Comparison of ENCODE assay signal across 8 cellular contexts in genomic region chr19:1862068-1862423, GRCh38. TPM values are rescaled to one million over a fixed set of nuclear protein-coding genes. Genes with fewer than 3 reads are reported as not detected.
A peak's percentile ranks its signal among the peaks of the same experiment; 100 is the strongest.
DNase-seq lines count a peak whose midpoint lies in the region; ATAC-seq and TF ChIP-seq lines count a peak whose summit lies in the region.

No MANE protein-coding gene starts in this region.

- TF ChIP-seq EP300 in Ishikawa (IDR thresholded peaks at IDR 0.05; ENCODE audit: borderline replicate concordance) = no peak

- POLR2A ChIA-PET in naive thymus-derived CD8-positive, alpha-beta T cell (lab: Charles Lee) = interaction anchor here (1.4 to 1.6 kb wide), 4 partner anchors 10 to 79 kb away, joined by 3 to 6 read pairs (median 3); partner anchors contain the start of gene CSNK1G2

- DNase-seq in AG10803 (ENCODE audit: low read depth) (no peak), chondrocyte (ENCODE audit: low spot score) (no peak), NCI-H146 treated with DMSO at 0.1 percent for 48 hours (lab: John Stamatoyannopoulos, UW; ENCODE audit: unreplicated experiment) (no peak), OCI-M2 (lab: John Stamatoyannopoulos, UW; ENCODE audit: unreplicated experiment) (no peak), iPS-NIHi11 (ENCODE audit: low spot score) (no peak)
- DNase-seq in naive thymus-derived CD8-positive, alpha-beta T cell = peak in 3 of 10 donors; percentile 11 to 63 (median 44)

- TF ChIP-seq CTCF in AG10803 (conservative IDR thresholded peaks at IDR 0.05; ENCODE audit: low read length) (no peak), chondrocyte (IDR thresholded peaks at IDR 0.05) (no peak)

- peak overlapping the region; percentile 80 for H3K4me3 ChIP-seq in AG10803 (ENCODE audit: low read length)

- H3K36me3 Mint-ChIP-seq in chondrocyte (ENCODE audit: low read depth) = no peaks in the 10 kb centered on the region
- H3K36me3 Mint-ChIP-seq in naive thymus-derived CD8-positive, alpha-beta T cell = no peaks in the 10 kb centered on the region

- peaks cover 43% of the 10 kb centered on the region for H3K4me1 Mint-ChIP-seq in chondrocyte (ENCODE audit: low read depth)
- H3K4me1 Mint-ChIP-seq in naive thymus-derived CD8-positive, alpha-beta T cell = peaks cover 20 to 49% (median 47%) of the 10 kb centered on the region in 4 donors

- peak overlapping the region; percentile 87 for H3K27ac Mint-ChIP-seq in chondrocyte (ENCODE audit: unreplicated experiment)
- H3K27ac Mint-ChIP-seq in naive thymus-derived CD8-positive, alpha-beta T cell = peak overlapping the region; percentile 84 to 99 (median 97)

- H3K9me3 Mint-ChIP-seq in chondrocyte (ENCODE audit: low read depth) = no peaks in the 10 kb centered on the region
- peaks cover 0 to 2% (median 0%) of the 10 kb centered on the region in 9 donors for H3K9me3 Mint-ChIP-seq in naive thymus-derived CD8-positive, alpha-beta T cell

- TF ChIP-seq RAD21 in Ishikawa (IDR thresholded peaks at IDR 0.05; ENCODE audit: low read depth) = no peak

- no peaks in the 10 kb centered on the region for H3K27me3 Mint-ChIP-seq in chondrocyte (ENCODE audit: low read depth)
- H3K27me3 Mint-ChIP-seq in naive thymus-derived CD8-positive, alpha-beta T cell = no peaks in the 10 kb centered on the region

- ATAC-seq in naive thymus-derived CD8-positive, alpha-beta T cell = peak in 1 of 2 donors; percentile 1
- ATAC-seq in GM21619 (IDR thresholded peaks at IDR 0.05; ENCODE audit: unreplicated experiment) = no peak

- peak overlapping the region; percentile 88 for H3K4me3 Mint-ChIP-seq in chondrocyte (ENCODE audit: unreplicated experiment)
- H3K4me3 Mint-ChIP-seq in naive thymus-derived CD8-positive, alpha-beta T cell = peak overlapping the region; percentile 91 to 99 (median 94)

TF ChIP-seq in Ishikawa, 13 proteins besides CTCF, POLR2A, EP300 and RAD21:
- TF ChIP-seq EGR1 (IDR thresholded peaks at IDR 0.05) = no peak
- TF ChIP-seq ZBTB7A (IDR thresholded peaks at IDR 0.05; ENCODE audit: low read depth) = 0 out of 2 replicates have a peak, but pooled peaks have one; percentile 2
- TF ChIP-seq TCF12 (IDR thresholded peaks at IDR 0.05; ENCODE audit: low read depth) = no peak
TF ChIP-seq in Ishikawa: peak in this region for 1.

RNA-seq across cellular contexts. Expression of gene KLF16, which starts 1.3 kb away (rescaled TPM):
- 25.0 to 38.9 TPM (median 38.9 TPM) in 3 replicates for total RNA-seq in chondrocyte
- 10 to 100 TPM; 18.5 to 19.9 TPM for total RNA-seq in naive thymus-derived CD8-positive, alpha-beta T cell
- under 1 TPM; 0.23 to 0.84 (median 0.36) TPM for polyA plus RNA-seq in naive thymus-derived CD8-positive, alpha-beta T cell

RNA-seq across cellular contexts. Expression of gene REXO1, which starts 13.8 kb away (rescaled TPM):
- 22.2 to 24.9 TPM (median 24.9 TPM) in 3 replicates for total RNA-seq in chondrocyte
- total RNA-seq in naive thymus-derived CD8-positive, alpha-beta T cell = 10 to 100 TPM; 78.1 to 86.2 TPM
- 1 to 10 TPM; 2.7 to 6.8 (median 3.1) TPM for polyA plus RNA-seq in naive thymus-derived CD8-positive, alpha-beta T cell

RNA-seq across cellular contexts. Expression of gene ABHD17A, which starts 23.2 kb away (rescaled TPM):
- 54.6 to 60.2 TPM (median 54.6 TPM) in 3 replicates for total RNA-seq in chondrocyte
- total RNA-seq in naive thymus-derived CD8-positive, alpha-beta T cell = 100 to 1,000 TPM; 106 to 109 TPM
- 100 to 1,000 TPM; 153 to 207 (median 155) TPM for polyA plus RNA-seq in naive thymus-derived CD8-positive, alpha-beta T cell

RNA-seq across cellular contexts. Expression of gene ADAT3, which starts 43.2 kb away (rescaled TPM):
- total RNA-seq in chondrocyte = 3.2 to 4.3 TPM (median 3.6 TPM) in 3 replicates
- 1 to 10 TPM; 4.2 to 4.5 TPM for total RNA-seq in naive thymus-derived CD8-positive, alpha-beta T cell
- polyA plus RNA-seq in naive thymus-derived CD8-positive, alpha-beta T cell = 1 to 10 TPM; 1.9 to 3.6 (median 3.6) TPM

RNA-seq across cellular contexts. Expression of gene SCAMP4, which starts 43.2 kb away (rescaled TPM):
- 51.6 to 57.5 TPM (median 57.4 TPM) in 3 replicates for total RNA-seq in chondrocyte
- 10 to 100 TPM; 20.7 to 23.4 TPM for total RNA-seq in naive thymus-derived CD8-positive, alpha-beta T cell
- polyA plus RNA-seq in naive thymus-derived CD8-positive, alpha-beta T cell = 10 to 100 TPM; 12.1 to 15.5 (median 12.5) TPM
